Comparison of ENCODE assay signal across 17 cellular contexts in genomic region chr15:101322016-101322695, GRCh38.
"Had no signal": no experiment of that assay in that cellular context is flagged by ENCODE, and none has a peak within 500 bp of the region (broad histone marks: within the 10 kb centered on the region; RNA-seq: fewer than 3 reads in every experiment).

No MANE protein-coding gene starts in this region.

- H3K36me3 ChIP-seq: neutrophil, ovary, right atrium auricular region, suprapubic skin, thyroid gland, upper lobe of left lung had no signal

- H3K27ac ChIP-seq: coronary artery, hepatocyte, neutrophil, ovary, right atrium auricular region, suprapubic skin, thyroid gland, upper lobe of left lung had no signal

- H3K9me3 ChIP-seq: neutrophil, ovary, right atrium auricular region, suprapubic skin, thyroid gland, upper lobe of left lung had no signal

- H3K27ac Mint-ChIP-seq: naive B cell had no signal

- H3K9me3 Mint-ChIP-seq: naive B cell had no signal

- H3K4me3 Mint-ChIP-seq: naive B cell had no signal

- H3K27me3 ChIP-seq: hepatocyte, ovary, right atrium auricular region, thyroid gland, upper lobe of left lung had no signal

- DNase-seq: effector CD4-positive, alpha-beta T cell; foreskin melanocyte; kidney glomerular epithelial cell; mesendoderm; naive B cell; ovary; small intestine; stimulated activated CD4-positive, alpha-beta T cell treated with anti-CD3 and anti-CD28 coated beads, Interleukin-12 subunit alpha, Interleukin-12 subunit beta, amount 100 ng/mL, for 4 hours; stimulated activated CD4-positive, alpha-beta T cell treated with anti-CD3 and anti-CD28 coated beads, Interleukin-2, amount 100 ng/mL, for 48 hours; stimulated activated naive CD4-positive, alpha-beta T cell treated with Interleukin-2 at 50 U/mL for 16 hours; thyroid gland; upper lobe of left lung had no signal

- H3K4me1 ChIP-seq: right atrium auricular region, thyroid gland had no signal

- H3K4me3 ChIP-seq: coronary artery, hepatocyte, ovary, right atrium auricular region, suprapubic skin, thyroid gland, upper lobe of left lung had no signal
